ENCODE assay signal across 8 cellular contexts in genomic region chr1:183185941-183186490, GRCh38. TPM values are rescaled to one million over a fixed set of nuclear protein-coding genes. Genes with fewer than 3 reads are reported as not detected.
DNase-seq lines count a peak whose midpoint lies in the region; ATAC-seq, FAIRE-seq and TF ChIP-seq lines count a peak whose summit lies in the region.

Gene LAMC2 (plus strand): TSS chr1:183186264. CDS start chr1:183186353, 89 bp downstream.

- H4K91ac ChIP-seq in H1 (replicated peaks; ENCODE audit: insufficient read length, low read length), result peak within 1 kb of the TSS; percentile 72

- TF ChIP-seq POLR2A in H1 (IDR thresholded peaks at IDR 0.05; ENCODE audit: control extremely low read depth in 1 of 2, low read depth in 2 of 2, low read length in 2 of 2), result peak in 1 of 2 experiments; percentile 75; a peak in 2 of 3 replicates

- H3K23ac ChIP-seq in H1 (ENCODE audit: insufficient read length), result no peak within 1 kb of the TSS

- peak within 1 kb of the TSS; percentile 57 for H2BK5ac ChIP-seq in H1 (ENCODE audit: low read depth, low read length)

- no peak within 1 kb of the TSS for H3K4ac ChIP-seq in H1 (replicated peaks; ENCODE audit: insufficient read length, low read depth, low read length)

- WGBS in H1 (ENCODE audit: extremely low coverage in 1 of 2, insufficient coverage in 1 of 2, insufficient read length in 1 of 2, insufficient replicate concordance in 2 of 2, low coverage in 1 of 2, low lambda C conversion rate in 2 of 2, missing lambda C conversion rate in 1 of 2), 2 experiments, result 2% methylated on average over 30 of the region's 30 CpGs; no CpG with 5 or more reads in 1 of the 2 experiments

- H2AK5ac ChIP-seq in H1 (ENCODE audit: low read depth, low read length), result no peak within 1 kb of the TSS

- peaks cover 2% of the 10 kb centered on the region; the same call in 1 of the 2 replicates for H3K23me2 ChIP-seq in H1 (ENCODE audit: low read depth, low read length)

- H3K79me2 ChIP-seq in H1 (ENCODE audit: control insufficient read depth in 1 of 2, insufficient read depth in 2 of 2, low read length in 2 of 2), result no peaks in the 10 kb centered on the region

- peak within 1 kb of the TSS; percentile 85 for H2AFZ ChIP-seq in H1 (ENCODE audit: low read length)

- peak within 1 kb of the TSS; percentile 90 for H2BK12ac ChIP-seq in H1 (ENCODE audit: low read depth, low read length)

- POLR2A ChIA-PET in H1 (lab: Charles Lee; ENCODE audit: partially characterized antibody), result interaction anchor here (1.6 kb wide), 1 partner anchor 40 kb away, joined by 3 read pairs; no protein-coding TSS in a partner anchor

- H4K5ac ChIP-seq in H1 (ENCODE audit: insufficient read length, low read depth, low read length), result peak within 1 kb of the TSS; percentile 79

- H3K9me3 ChIP-seq in H1 (ENCODE audit: insufficient read depth in 2 of 2, low read depth in 1 of 2, low read length in 1 of 2) (no peaks in the 10 kb centered on the region), mucosa of descending colon (no peaks in the 10 kb centered on the region)

- intact Hi-C loops in mucosa of descending colon (cut with DNase I, micrococcal nuclease) (no loop called here), posterior vena cava (cut with DNase I) (no loop called here)

- peak; percentile 73 for FAIRE-seq in H1 (lab: Jason Lieb, UNC)

- peak within 1 kb of the TSS; percentile 46 to 71 (median 62) for H3K4me3 ChIP-seq in H1 (ENCODE audit: extremely low read depth in 1 of 4, insufficient read depth in 2 of 4, low read depth in 3 of 4, low read length in 4 of 4)
- peak within 1 kb of the TSS; percentile 23 for H3K4me3 ChIP-seq in mucosa of descending colon

- H4K20me1 ChIP-seq in H1 (replicated peaks in 1 of 2; ENCODE audit: control insufficient read depth in 1 of 2, insufficient read depth in 2 of 2, low read length in 2 of 2), result no peaks in the 10 kb centered on the region

- H4K8ac ChIP-seq in H1 (ENCODE audit: extremely low read depth, insufficient read depth, low read length), result peak within 1 kb of the TSS; percentile 81; the same call in 1 of the 2 replicates

- no peaks in the 10 kb centered on the region for H3K36me3 ChIP-seq in H1 (ENCODE audit: control insufficient read depth in 2 of 4, insufficient read depth in 4 of 4, low read length in 3 of 4)
- no peaks in the 10 kb centered on the region for H3K36me3 ChIP-seq in mucosa of descending colon (ENCODE audit: low read depth)

- no peak within 1 kb of the TSS for H3K14ac ChIP-seq in H1 (ENCODE audit: insufficient read length)

- H3K27me3 ChIP-seq in H1 (replicated peaks in 1 of 4; ENCODE audit: control insufficient read depth in 3 of 4, extremely low read depth in 1 of 4, insufficient read depth in 3 of 4, low read length in 3 of 4), result no peaks in the 10 kb centered on the region

- DNase-seq in DMS53 treated with DMSO at 0.1 percent for 48 hours (lab: John Stamatoyannopoulos, UW; ENCODE audit: unreplicated experiment), result peak; percentile 88
- DNase-seq in NCI-H510A (lab: John Stamatoyannopoulos, UW), result peak; percentile 51
- peak; percentile 70 to 85 for DNase-seq in H1 (ENCODE audit: low read depth in 1 of 2, low spot score in 2 of 2)
- peak; percentile 78 to 83 (median 80) for DNase-seq in mucosa of descending colon
- DNase-seq in posterior vena cava (ENCODE audit: low spot score), result no peak

- TF ChIP-seq CTCF in H1 (IDR thresholded peaks at IDR 0.05; ENCODE audit: control extremely low read depth in 1 of 3, insufficient read depth in 1 of 3, low read depth in 1 of 3, low read length in 3 of 3), result peak; percentile 25 to 50 (median 46)
- peak; percentile 31 for TF ChIP-seq CTCF in mucosa of descending colon (IDR thresholded peaks at IDR 0.05)

- CTCF ChIA-PET in H1 (lab: Charles Lee; ENCODE audit: partially characterized antibody), result interaction anchor here (0.6 to 3.3 kb wide), 7 partner anchors 9 to 224 kb away, joined by 3 to 14 read pairs (median 4); no protein-coding TSS in a partner anchor

- TF ChIP-seq EP300 in H1 (IDR thresholded peaks at IDR 0.05; ENCODE audit: borderline replicate concordance in 1 of 2, low read depth in 2 of 2, low read length in 2 of 2), result no peak

- no peak within 1 kb of the TSS; the same call in 1 of the 2 replicates for H2BK15ac ChIP-seq in H1 (ENCODE audit: low read length)

- H2BK120ac ChIP-seq in H1 (replicated peaks; ENCODE audit: low read depth, low read length), result peak within 1 kb of the TSS; percentile 84

- H3K4me1 ChIP-seq in H1 (replicated peaks in 1 of 4; ENCODE audit: control insufficient read depth in 3 of 4, insufficient read depth in 4 of 4, low read length in 3 of 4) (peaks cover 0 to 6% (median 4%) of the 10 kb centered on the region in 4 experiments; a peak in 4 of 7 replicates), mucosa of descending colon (ENCODE audit: low read depth) (peaks cover 4% of the 10 kb centered on the region)

- no peaks in the 10 kb centered on the region for H3K79me1 ChIP-seq in H1 (ENCODE audit: low read depth, low read length)

- H3K27ac ChIP-seq in H1 (ENCODE audit: low read depth, low read length), result peak within 1 kb of the TSS; percentile 27; the same call in 1 of the 2 replicates

- peak within 1 kb of the TSS; percentile 95 for H3K18ac ChIP-seq in H1 (ENCODE audit: extremely low read depth, low read length)

- TF ChIP-seq RAD21 in H1 (IDR thresholded peaks at IDR 0.05 in 1 of 2, conservative IDR thresholded peaks at IDR 0.05 in 1 of 2; ENCODE audit: low read depth in 2 of 2, low read length in 2 of 2), result peak; percentile 42 to 46

- ATAC-seq in mucosa of descending colon (peak; percentile 95), GM21526 (IDR thresholded peaks at IDR 0.05; ENCODE audit: low FRiP score, unreplicated experiment) (no peak), GM18870 (IDR thresholded peaks at IDR 0.05; ENCODE audit: unreplicated experiment) (no peak), HG02852 (IDR thresholded peaks at IDR 0.05; ENCODE audit: unreplicated experiment) (no peak)

- H3K9ac ChIP-seq in H1 (replicated peaks in 1 of 4; ENCODE audit: extremely low read depth in 1 of 4, low read depth in 3 of 4, low read length in 3 of 4), result peak within 1 kb of the TSS; percentile 41 to 81 (median 58)

- H3K56ac ChIP-seq in H1 (replicated peaks; ENCODE audit: insufficient read length, low read depth, low read length), result peak within 1 kb of the TSS; percentile 1

- H3K4me2 ChIP-seq in H1 (ENCODE audit: insufficient read depth in 1 of 2, low read depth in 2 of 2, low read length in 2 of 2), result peak within 1 kb of the TSS; percentile 73 to 77

- H2BK20ac ChIP-seq in H1 (ENCODE audit: low read length), result 0 out of 2 replicates have a peak within 1 kb of the TSS, but pooled peaks have one; percentile 11

TF ChIP-seq in H1, 55 proteins besides CTCF, POLR2A, EP300 and RAD21 (continues in another document):
- no peak for TF ChIP-seq RXRA (IDR thresholded peaks at IDR 0.05; ENCODE audit: insufficient read depth, low read depth, low read length)
- TF ChIP-seq ATF2 (IDR thresholded peaks at IDR 0.05; ENCODE audit: low read length), result no peak
- no peak for TF ChIP-seq MAFK (IDR thresholded peaks at IDR 0.05; ENCODE audit: low read depth, low read length)
- TF ChIP-seq CEBPB (IDR thresholded peaks at IDR 0.05; ENCODE audit: low read depth, low read length), result no peak
- TF ChIP-seq GABPA (IDR thresholded peaks at IDR 0.05; ENCODE audit: borderline replicate concordance, insufficient read depth, low read length), result 0 out of 2 replicates have a peak, but pooled peaks have one; percentile 29
- TF ChIP-seq TCF12 (IDR thresholded peaks at IDR 0.05; ENCODE audit: low read depth, low read length), result 0 out of 2 replicates have a peak, but pooled peaks have one; percentile 8

RNA-seq across cellular contexts. Expression of gene LAMC2, which starts in this region (rescaled TPM):
- total RNA-seq in H1 (2021; fragmentation: NEBNext Ultra II Directional; extraction: Animal tissue kit (Norgen Biotek cat#: 25700)), result 12.9 and 13.0 TPM in 2 replicates
- 4.6 and 5.2 TPM in 2 replicates for polyA plus RNA-seq in H1 (2011; rRNA removed)
- 6.2 TPM for polyA plus RNA-seq in H1 (2011; cell fraction: cytosol; rRNA removed)
- polyA plus RNA-seq in H1 (2011; cell fraction: nucleus; rRNA removed), result 9.3 TPM
- 7.5 to 8.7 TPM (median 8.5 TPM) in 4 replicates for polyA plus RNA-seq in H1 (2012, experiment 1 of 2)
- polyA plus RNA-seq in H1 (2012, experiment 2 of 2), result 1.5 TPM
- 14.3 TPM for polyA plus RNA-seq in H1 (2013, experiment 1 of 2)
- polyA plus RNA-seq in H1 (2013, experiment 2 of 2), result 13.5 TPM
- 11.9 and 16.9 TPM in 2 replicates for polyA minus RNA-seq in H1 (2011; rRNA and poly(A)+ RNA removed)
- polyA minus RNA-seq in H1 (2011; cell fraction: cytosol; rRNA and poly(A)+ RNA removed), result 5.7 TPM
- polyA minus RNA-seq in H1 (2011; cell fraction: nucleus; rRNA and poly(A)+ RNA removed), result 7.2 TPM
- total RNA-seq in mucosa of descending colon (10 to 100 TPM; 16.3 to 36.9 (median 31.0) TPM), posterior vena cava (1 to 10 TPM; 1.7 to 2.9 TPM)
